Comparison of ENCODE assay signal across 1 cellular context in genomic region chr7:26198781-26199169, GRCh38.
TF ChIP-seq lines count a peak whose summit lies in the region.

No MANE protein-coding gene starts in this region.

TF ChIP-seq in SK-N-SH treated with all-trans-retinoic acid at 6 μM for 48 hours, 23 proteins besides CTCF, POLR2A, EP300 and RAD21 (continued from another document):
- no peak for TF ChIP-seq OSR1 (CRISPR knock-in tag; IDR thresholded peaks at IDR 0.05)
- no peak for TF ChIP-seq ISL1 (CRISPR knock-in tag; IDR thresholded peaks at IDR 0.05)
- no peak for TF ChIP-seq BACH2 (CRISPR knock-in tag; IDR thresholded peaks at IDR 0.05; ENCODE audit: borderline replicate concordance)
